ENCODE assay signal across 1 cellular context in the genomic region with DNA sequence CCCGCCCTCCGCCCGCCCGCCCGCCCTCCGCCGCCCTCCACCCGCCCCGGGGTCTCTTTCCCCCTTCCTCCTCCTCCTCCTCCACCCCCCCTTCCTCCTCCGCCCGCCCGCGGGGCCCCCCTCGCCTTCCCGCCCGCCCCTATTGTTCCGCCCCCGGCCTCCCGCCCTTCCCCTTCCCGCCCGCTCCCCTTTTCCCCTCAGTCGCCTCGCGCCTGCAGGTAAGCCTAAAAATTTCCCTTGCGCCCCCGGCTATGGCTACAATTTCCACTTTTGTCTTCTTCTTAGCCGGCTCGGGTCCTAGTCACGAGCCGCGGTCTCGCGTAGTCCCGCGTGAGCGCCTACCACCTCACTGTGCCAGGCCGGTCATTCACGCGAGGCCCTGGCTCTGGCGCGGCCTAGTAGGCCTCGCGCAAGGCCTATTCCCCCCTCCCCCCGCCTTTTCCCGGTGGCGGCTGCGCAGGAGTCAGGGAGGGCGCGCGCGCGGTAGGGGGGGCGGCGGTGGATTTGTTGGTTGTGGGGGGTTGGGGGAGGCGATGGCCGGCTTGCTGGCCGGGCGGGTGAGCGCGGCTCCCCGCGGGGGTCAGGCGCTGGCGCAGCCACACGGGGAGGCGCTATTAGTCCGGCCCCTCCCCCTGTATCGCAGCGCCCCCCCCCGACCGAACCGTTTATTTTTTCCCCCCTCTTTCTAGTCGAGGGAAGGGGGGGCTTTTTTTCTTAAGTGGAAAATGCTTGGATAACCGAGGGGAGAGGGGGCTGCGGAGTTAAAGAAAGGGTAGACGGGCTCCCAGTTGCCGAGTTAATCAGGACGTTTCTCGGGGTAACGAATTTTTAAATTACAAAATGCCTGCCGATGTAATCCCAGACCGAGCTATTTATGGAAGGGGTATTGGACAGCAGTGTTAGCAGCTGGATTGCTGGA.
A peak's percentile ranks its signal among the peaks of the same experiment; 100 is the strongest.
TF ChIP-seq lines count a peak whose summit lies in the region.

No MANE protein-coding gene starts in this region.

TF ChIP-seq in HEK293, 187 proteins besides CTCF, POLR2A, EP300 and RAD21 (continues in another document):
- TF ChIP-seq ZNF792 (tag by site-specific recombination; IDR thresholded peaks at IDR 0.05) (peak; percentile 42; the same call in 1 of the 2 replicates), ZBTB48 (tag by site-specific recombination; IDR thresholded peaks at IDR 0.05) (no peak), KLF8 (tag by site-specific recombination; IDR thresholded peaks at IDR 0.05) (peak; percentile 46; the same call in 1 of the 2 replicates), ZFP3 (tag by site-specific recombination; IDR thresholded peaks at IDR 0.05; ENCODE audit: low read depth) (no peak), SALL2 (tag by site-specific recombination; IDR thresholded peaks at IDR 0.05; ENCODE audit: borderline replicate concordance) (no peak), GLI4 (tag by site-specific recombination; IDR thresholded peaks at IDR 0.05) (peak; percentile 45; the same call in 1 of the 2 replicates), ZNF473 (tag by site-specific recombination; IDR thresholded peaks at IDR 0.05) (peak; percentile 69; the same call in 1 of the 2 replicates), ZNF341 (tag by site-specific recombination; IDR thresholded peaks at IDR 0.05; ENCODE audit: low read depth) (peak; percentile 80), ZNF629 (tag by site-specific recombination; IDR thresholded peaks at IDR 0.05) (no peak), PRDM1 (tag by site-specific recombination; IDR thresholded peaks at IDR 0.05) (no peak), IKZF3 (tag by site-specific recombination; IDR thresholded peaks at IDR 0.05) (peak; percentile 55), ZNF394 (tag by site-specific recombination; IDR thresholded peaks at IDR 0.05; ENCODE audit: borderline replicate concordance) (peak; percentile 46; the same call in 1 of the 2 replicates), ZNF324 (tag by site-specific recombination; IDR thresholded peaks at IDR 0.05) (peak; percentile 92), ZBTB20 (tag by site-specific recombination; IDR thresholded peaks at IDR 0.05) (peak; percentile 31; the same call in 1 of the 2 replicates), ZIC2 (tag by site-specific recombination; IDR thresholded peaks at IDR 0.05) (peak; percentile 83), EGR2 (tag by site-specific recombination; IDR thresholded peaks at IDR 0.05; ENCODE audit: low read depth) (peak; percentile 73), ZNF670 (tag by site-specific recombination; IDR thresholded peaks at IDR 0.05; ENCODE audit: low read depth) (no peak), ZNF350 (tag by site-specific recombination; IDR thresholded peaks at IDR 0.05) (no peak), ZBTB8A (tag by site-specific recombination; IDR thresholded peaks at IDR 0.05) (peak; percentile 90), ZBTB21 (tag by site-specific recombination; IDR thresholded peaks at IDR 0.05) (0 out of 2 replicates have a peak, but pooled peaks have one; percentile 11), KLF1 (tag by site-specific recombination; IDR thresholded peaks at IDR 0.05) (peak; percentile 53), SCRT2 (tag by site-specific recombination; IDR thresholded peaks at IDR 0.05) (no peak), ZNF529 (tag by site-specific recombination; IDR thresholded peaks at IDR 0.05; ENCODE audit: insufficient replicate concordance) (no peak), ZNF501 (tag by site-specific recombination; IDR thresholded peaks at IDR 0.05) (peak; percentile 35; the same call in 1 of the 2 replicates), ZNF76 (tag by site-specific recombination; IDR thresholded peaks at IDR 0.05; ENCODE audit: borderline replicate concordance, low read depth) (peak; percentile 90), ZNF121 (tag by site-specific recombination; IDR thresholded peaks at IDR 0.05) (0 out of 2 replicates have a peak, but pooled peaks have one; percentile 52), ZFP37 (tag by site-specific recombination; IDR thresholded peaks at IDR 0.05) (peak; percentile 83), MZF1 (tag by site-specific recombination; IDR thresholded peaks at IDR 0.05; ENCODE audit: borderline replicate concordance) (peak; percentile 77), ZNF530 (tag by site-specific recombination; IDR thresholded peaks at IDR 0.05; ENCODE audit: low read depth) (no peak), KLF16 (tag by site-specific recombination; IDR thresholded peaks at IDR 0.05) (peak; percentile 98), SP2 (tag by site-specific recombination; IDR thresholded peaks at IDR 0.05) (peak; percentile 22), SP3 (tag by site-specific recombination; IDR thresholded peaks at IDR 0.05) (peak; percentile 58), GLIS1 (tag by site-specific recombination; IDR thresholded peaks at IDR 0.05) (peak; percentile 94), ZNF202 (tag by site-specific recombination; IDR thresholded peaks at IDR 0.05; ENCODE audit: borderline replicate concordance) (no peak), ZNF548 (tag by site-specific recombination; IDR thresholded peaks at IDR 0.05) (no peak), ZNF660 (tag by site-specific recombination; IDR thresholded peaks at IDR 0.05) (peak; percentile 86), OVOL3 (tag by site-specific recombination; IDR thresholded peaks at IDR 0.05) (peak; percentile 64), ZXDB (tag by site-specific recombination; IDR thresholded peaks at IDR 0.05) (peak; percentile 68), ZNF433 (tag by site-specific recombination; IDR thresholded peaks at IDR 0.05; ENCODE audit: low read depth) (0 out of 2 replicates have a peak, but pooled peaks have one; percentile 7)
- TF ChIP-seq, protein P1, sequence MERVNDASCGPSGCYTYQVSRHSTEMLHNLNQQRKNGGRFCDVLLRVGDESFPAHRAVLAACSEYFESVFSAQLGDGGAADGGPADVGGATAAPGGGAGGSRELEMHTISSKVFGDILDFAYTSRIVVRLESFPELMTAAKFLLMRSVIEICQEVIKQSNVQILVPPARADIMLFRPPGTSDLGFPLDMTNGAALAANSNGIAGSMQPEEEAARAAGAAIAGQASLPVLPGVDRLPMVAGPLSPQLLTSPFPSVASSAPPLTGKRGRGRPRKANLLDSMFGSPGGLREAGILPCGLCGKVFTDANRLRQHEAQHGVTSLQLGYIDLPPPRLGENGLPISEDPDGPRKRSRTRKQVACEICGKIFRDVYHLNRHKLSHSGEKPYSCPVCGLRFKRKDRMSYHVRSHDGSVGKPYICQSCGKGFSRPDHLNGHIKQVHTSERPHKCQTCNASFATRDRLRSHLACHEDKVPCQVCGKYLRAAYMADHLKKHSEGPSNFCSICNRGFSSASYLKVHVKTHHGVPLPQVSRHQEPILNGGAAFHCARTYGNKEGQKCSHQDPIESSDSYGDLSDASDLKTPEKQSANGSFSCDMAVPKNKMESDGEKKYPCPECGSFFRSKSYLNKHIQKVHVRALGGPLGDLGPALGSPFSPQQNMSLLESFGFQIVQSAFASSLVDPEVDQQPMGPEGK (tag by site-specific recombination; IDR thresholded peaks at IDR 0.05): peak; percentile 88
- TF ChIP-seq, protein P2, sequence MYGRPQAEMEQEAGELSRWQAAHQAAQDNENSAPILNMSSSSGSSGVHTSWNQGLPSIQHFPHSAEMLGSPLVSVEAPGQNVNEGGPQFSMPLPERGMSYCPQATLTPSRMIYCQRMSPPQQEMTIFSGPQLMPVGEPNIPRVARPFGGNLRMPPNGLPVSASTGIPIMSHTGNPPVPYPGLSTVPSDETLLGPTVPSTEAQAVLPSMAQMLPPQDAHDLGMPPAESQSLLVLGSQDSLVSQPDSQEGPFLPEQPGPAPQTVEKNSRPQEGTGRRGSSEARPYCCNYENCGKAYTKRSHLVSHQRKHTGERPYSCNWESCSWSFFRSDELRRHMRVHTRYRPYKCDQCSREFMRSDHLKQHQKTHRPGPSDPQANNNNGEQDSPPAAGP (tag by site-specific recombination; IDR thresholded peaks at IDR 0.05): peak; percentile 96
- TF ChIP-seq, protein P3, sequence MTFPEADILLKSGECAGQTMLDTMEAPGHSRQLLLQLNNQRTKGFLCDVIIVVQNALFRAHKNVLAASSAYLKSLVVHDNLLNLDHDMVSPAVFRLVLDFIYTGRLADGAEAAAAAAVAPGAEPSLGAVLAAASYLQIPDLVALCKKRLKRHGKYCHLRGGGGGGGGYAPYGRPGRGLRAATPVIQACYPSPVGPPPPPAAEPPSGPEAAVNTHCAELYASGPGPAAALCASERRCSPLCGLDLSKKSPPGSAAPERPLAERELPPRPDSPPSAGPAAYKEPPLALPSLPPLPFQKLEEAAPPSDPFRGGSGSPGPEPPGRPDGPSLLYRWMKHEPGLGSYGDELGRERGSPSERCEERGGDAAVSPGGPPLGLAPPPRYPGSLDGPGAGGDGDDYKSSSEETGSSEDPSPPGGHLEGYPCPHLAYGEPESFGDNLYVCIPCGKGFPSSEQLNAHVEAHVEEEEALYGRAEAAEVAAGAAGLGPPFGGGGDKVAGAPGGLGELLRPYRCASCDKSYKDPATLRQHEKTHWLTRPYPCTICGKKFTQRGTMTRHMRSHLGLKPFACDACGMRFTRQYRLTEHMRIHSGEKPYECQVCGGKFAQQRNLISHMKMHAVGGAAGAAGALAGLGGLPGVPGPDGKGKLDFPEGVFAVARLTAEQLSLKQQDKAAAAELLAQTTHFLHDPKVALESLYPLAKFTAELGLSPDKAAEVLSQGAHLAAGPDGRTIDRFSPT (tag by site-specific recombination; IDR thresholded peaks at IDR 0.05): peak; percentile 65; the same call in 1 of the 2 replicates
- TF ChIP-seq, protein P4, sequence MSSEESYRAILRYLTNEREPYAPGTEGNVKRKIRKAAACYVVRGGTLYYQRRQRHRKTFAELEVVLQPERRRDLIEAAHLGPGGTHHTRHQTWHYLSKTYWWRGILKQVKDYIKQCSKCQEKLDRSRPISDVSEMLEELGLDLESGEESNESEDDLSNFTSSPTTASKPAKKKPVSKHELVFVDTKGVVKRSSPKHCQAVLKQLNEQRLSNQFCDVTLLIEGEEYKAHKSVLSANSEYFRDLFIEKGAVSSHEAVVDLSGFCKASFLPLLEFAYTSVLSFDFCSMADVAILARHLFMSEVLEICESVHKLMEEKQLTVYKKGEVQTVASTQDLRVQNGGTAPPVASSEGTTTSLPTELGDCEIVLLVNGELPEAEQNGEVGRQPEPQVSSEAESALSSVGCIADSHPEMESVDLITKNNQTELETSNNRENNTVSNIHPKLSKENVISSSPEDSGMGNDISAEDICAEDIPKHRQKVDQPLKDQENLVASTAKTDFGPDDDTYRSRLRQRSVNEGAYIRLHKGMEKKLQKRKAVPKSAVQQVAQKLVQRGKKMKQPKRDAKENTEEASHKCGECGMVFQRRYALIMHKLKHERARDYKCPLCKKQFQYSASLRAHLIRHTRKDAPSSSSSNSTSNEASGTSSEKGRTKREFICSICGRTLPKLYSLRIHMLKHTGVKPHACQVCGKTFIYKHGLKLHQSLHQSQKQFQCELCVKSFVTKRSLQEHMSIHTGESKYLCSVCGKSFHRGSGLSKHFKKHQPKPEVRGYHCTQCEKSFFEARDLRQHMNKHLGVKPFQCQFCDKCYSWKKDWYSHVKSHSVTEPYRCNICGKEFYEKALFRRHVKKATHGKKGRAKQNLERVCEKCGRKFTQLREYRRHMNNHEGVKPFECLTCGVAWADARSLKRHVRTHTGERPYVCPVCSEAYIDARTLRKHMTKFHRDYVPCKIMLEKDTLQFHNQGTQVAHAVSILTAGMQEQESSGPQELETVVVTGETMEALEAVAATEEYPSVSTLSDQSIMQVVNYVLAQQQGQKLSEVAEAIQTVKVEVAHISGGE (tag by site-specific recombination; conservative IDR thresholded peaks at IDR 0.05; ENCODE audit: low read depth): 0 out of 2 replicates have a peak, but pooled peaks have one; percentile 14
- TF ChIP-seq, protein P5, sequence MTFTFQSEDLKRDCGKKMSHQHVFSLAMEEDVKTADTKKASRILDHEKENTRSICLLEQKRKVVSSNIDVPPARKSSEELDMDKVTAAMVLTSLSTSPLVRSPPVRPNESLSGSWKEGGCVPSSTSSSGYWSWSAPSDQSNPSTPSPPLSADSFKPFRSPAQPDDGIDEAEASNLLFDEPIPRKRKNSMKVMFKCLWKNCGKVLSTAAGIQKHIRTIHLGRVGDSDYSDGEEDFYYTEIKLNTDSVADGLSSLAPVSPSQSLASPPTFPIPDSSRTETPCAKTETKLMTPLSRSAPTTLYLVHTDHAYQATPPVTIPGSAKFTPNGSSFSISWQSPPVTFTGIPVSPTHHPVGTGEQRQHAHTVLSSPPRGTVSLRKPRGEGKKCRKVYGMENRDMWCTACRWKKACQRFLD (tag by site-specific recombination; IDR thresholded peaks at IDR 0.05): no peak
- TF ChIP-seq, protein P6, sequence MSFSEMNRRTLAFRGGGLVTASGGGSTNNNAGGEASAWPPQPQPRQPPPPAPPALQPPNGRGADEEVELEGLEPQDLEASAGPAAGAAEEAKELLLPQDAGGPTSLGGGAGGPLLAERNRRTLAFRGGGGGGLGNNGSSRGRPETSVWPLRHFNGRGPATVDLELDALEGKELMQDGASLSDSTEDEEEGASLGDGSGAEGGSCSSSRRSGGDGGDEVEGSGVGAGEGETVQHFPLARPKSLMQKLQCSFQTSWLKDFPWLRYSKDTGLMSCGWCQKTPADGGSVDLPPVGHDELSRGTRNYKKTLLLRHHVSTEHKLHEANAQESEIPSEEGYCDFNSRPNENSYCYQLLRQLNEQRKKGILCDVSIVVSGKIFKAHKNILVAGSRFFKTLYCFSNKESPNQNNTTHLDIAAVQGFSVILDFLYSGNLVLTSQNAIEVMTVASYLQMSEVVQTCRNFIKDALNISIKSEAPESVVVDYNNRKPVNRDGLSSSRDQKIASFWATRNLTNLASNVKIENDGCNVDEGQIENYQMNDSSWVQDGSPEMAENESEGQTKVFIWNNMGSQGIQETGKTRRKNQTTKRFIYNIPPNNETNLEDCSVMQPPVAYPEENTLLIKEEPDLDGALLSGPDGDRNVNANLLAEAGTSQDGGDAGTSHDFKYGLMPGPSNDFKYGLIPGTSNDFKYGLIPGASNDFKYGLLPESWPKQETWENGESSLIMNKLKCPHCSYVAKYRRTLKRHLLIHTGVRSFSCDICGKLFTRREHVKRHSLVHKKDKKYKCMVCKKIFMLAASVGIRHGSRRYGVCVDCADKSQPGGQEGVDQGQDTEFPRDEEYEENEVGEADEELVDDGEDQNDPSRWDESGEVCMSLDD (tag by site-specific recombination; IDR thresholded peaks at IDR 0.05): peak; percentile 83
- TF ChIP-seq, protein P7, sequence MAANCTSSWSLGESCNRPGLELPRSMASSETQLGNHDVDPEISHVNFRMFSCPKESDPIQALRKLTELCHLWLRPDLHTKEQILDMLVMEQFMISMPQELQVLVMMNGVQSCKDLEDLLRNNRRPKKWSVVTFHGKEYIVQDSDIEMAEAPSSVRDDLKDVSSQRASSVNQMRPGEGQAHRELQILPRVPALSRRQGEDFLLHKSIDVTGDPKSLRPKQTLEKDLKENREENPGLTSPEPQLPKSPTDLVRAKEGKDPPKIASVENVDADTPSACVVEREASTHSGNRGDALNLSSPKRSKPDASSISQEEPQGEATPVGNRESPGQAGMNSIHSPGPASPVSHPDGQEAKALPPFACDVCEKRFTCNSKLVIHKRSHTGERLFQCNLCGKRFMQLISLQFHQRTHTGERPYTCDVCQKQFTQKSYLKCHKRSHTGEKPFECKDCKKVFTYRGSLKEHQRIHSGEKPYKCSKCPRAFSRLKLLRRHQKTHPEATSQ (tag by site-specific recombination; IDR thresholded peaks at IDR 0.05): peak; percentile 97
- TF ChIP-seq, protein P8, sequence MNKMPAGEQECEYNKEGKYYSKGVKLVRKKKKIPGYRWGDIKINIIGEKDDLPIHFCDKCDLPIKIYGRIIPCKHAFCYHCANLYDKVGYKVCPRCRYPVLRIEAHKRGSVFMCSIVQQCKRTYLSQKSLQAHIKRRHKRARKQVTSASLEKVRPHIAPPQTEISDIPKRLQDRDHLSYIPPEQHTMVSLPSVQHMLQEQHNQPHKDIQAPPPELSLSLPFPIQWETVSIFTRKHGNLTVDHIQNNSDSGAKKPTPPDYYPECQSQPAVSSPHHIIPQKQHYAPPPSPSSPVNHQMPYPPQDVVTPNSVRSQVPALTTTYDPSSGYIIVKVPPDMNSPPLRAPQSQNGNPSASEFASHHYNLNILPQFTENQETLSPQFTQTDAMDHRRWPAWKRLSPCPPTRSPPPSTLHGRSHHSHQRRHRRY (tag by site-specific recombination; IDR thresholded peaks at IDR 0.05): peak; percentile 89
